10 cellular contexts compared by ENCODE assay signal in the genomic region with DNA sequence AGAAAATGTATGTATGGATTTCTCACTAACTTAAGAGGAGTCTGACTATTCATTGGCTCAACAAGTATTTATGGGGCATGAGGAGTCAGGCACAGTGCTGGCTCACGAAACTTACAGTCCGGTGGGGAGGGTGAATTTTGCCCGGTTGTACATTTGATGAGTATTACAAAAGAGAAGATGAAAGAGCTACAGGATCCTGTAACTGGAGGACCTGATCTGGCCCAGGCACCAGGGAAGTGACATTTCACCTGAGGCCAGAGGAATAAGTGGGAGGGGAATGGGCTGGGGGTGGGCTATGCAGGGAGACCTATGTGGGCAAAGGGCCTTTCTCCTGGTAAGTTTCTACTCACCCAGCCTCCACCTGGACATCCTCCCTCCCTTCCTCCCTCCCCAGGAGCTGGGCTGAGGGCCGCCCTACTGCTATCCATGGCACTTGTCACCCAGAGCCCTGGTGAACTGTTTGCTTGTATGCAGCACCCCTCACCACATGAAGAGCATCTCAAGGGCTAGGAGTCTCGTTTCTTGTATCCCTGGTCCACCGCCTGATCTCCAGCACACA.
DNase-seq lines count a peak whose midpoint lies in the region; ATAC-seq, FAIRE-seq and TF ChIP-seq lines count a peak whose summit lies in the region.
"Had no signal": no experiment of that assay in that cellular context is flagged by ENCODE, and none has a peak within 500 bp of the region (broad histone marks: within the 10 kb centered on the region; RNA-seq: fewer than 3 reads in every experiment).

No MANE protein-coding gene starts in this region.

- no peak overlapping the region for H3K27ac Mint-ChIP-seq in GM23338
- H3K27ac Mint-ChIP-seq in nephron progenitor cell: peak overlapping the region; percentile 13

- no peaks in the 10 kb centered on the region for H3K36me3 ChIP-seq in GM23338 (ENCODE audit: insufficient read depth)
- no peaks in the 10 kb centered on the region for H3K36me3 ChIP-seq in K562 (ENCODE audit: control insufficient read depth, insufficient read depth, low read length)

- H2AFZ ChIP-seq in GM23338 (no peak overlapping the region), K562 (ENCODE audit: low read depth, low read length) (peak overlapping the region; percentile 95)

- intact Hi-C loops in K562 (cut with micrococcal nuclease): no loop called here

- H3K9me2 ChIP-seq in GM23338 (ENCODE audit: insufficient read depth): peaks cover 10% of the 10 kb centered on the region; the same call in 1 of the 2 replicates

- no peak for TF ChIP-seq RAD21 in K562 (CRISPR knock-in tag; conservative IDR thresholded peaks at IDR 0.05 in 1 of 2, IDR thresholded peaks at IDR 0.05 in 1 of 2)

- H3K4me3 Mint-ChIP-seq in GM23338 (peak overlapping the region; percentile 46; the same call in 2 of the 3 replicates), nephron progenitor cell (peak overlapping the region; percentile 44)

- H3K9me3 Mint-ChIP-seq in GM23338: no peaks in the 10 kb centered on the region
- H3K9me3 Mint-ChIP-seq in nephron progenitor cell: no peaks in the 10 kb centered on the region

- 74% methylated on average over 6 of the region's 6 CpGs for WGBS in K562 (ENCODE audit: insufficient coverage, low coverage, missing lambda C conversion rate)

- H3K4me1 Mint-ChIP-seq in GM23338 (peaks cover 24% of the 10 kb centered on the region), nephron progenitor cell (peaks cover 56% of the 10 kb centered on the region)

- H3K4me3 ChIP-seq in AG04450 (ENCODE audit: low read depth, low read length): no peak overlapping the region
- H3K4me3 ChIP-seq in GM23338: no peak overlapping the region
- no peak overlapping the region for H3K4me3 ChIP-seq in K562

- in situ Hi-C loops in K562 (cut with MboI): no loop called here

- FAIRE-seq in K562 (lab: Jason Lieb, UNC): no peak
- FAIRE-seq: urothelium cell line had no signal

- TF ChIP-seq POLR2A in K562 (conservative IDR thresholded peaks at IDR 0.05): no peak

- H3K27ac ChIP-seq in AG04450 (ENCODE audit: low read depth, low read length) (peak overlapping the region; percentile 98), GM23338 (ENCODE audit: low read depth) (no peak overlapping the region), K562 (ENCODE audit: extremely low read depth, low read depth, low read length) (no peak overlapping the region)

- H3K27me3 Mint-ChIP-seq in GM23338 (ENCODE audit: insufficient read depth, low read depth, poor library complexity) (peaks cover 13% of the 10 kb centered on the region), nephron progenitor cell (ENCODE audit: low read depth, poor library complexity) (no peaks in the 10 kb centered on the region)

- TF ChIP-seq CTCF in AG04450 (IDR thresholded peaks at IDR 0.05; ENCODE audit: low read depth, low read length): no peak
- no peak for TF ChIP-seq CTCF in GM23338 (conservative IDR thresholded peaks at IDR 0.05; ENCODE audit: low read depth in 2 of 2)
- TF ChIP-seq CTCF in K562 (IDR thresholded peaks at IDR 0.05 in 2 of 3, conservative IDR thresholded peaks at IDR 0.05 in 1 of 3; ENCODE audit: insufficient read depth in 2 of 3, low read depth in 1 of 3, low read length in 3 of 3): no peak
- no peak for TF ChIP-seq CTCF in nephron progenitor cell (IDR thresholded peaks at IDR 0.05)

- peaks cover 11% of the 10 kb centered on the region for H3K4me1 ChIP-seq in GM23338 (ENCODE audit: insufficient read depth)
- H3K4me1 ChIP-seq in K562 (replicated peaks in 1 of 2; ENCODE audit: control insufficient read depth in 2 of 2, insufficient read depth in 2 of 2, low read length in 2 of 2): peaks cover 14 to 27% of the 10 kb centered on the region in 2 experiments

- CTCF ChIA-PET in AG04450 (lab: Charles Lee) (no interaction called here), K562 (lab: Yijun Ruan, JAX; ENCODE audit: low intra/inter-chr PET ratio) (no interaction called here)

- no peak for DNase-seq in AG04450 (ENCODE audit: low read depth, low spot score)
- peak; percentile 3 for DNase-seq in GM23338 (ENCODE audit: low spot score)
- no peak for DNase-seq in K562 (ENCODE audit: extremely low read depth in 1 of 4, low spot score in 3 of 4)
- no peak for DNase-seq in nephron progenitor cell
- no peak for DNase-seq in stimulated activated CD4-positive, alpha-beta T cell treated with anti-CD3 and anti-CD28 coated beads, Interleukin-4, amount 100 ng/mL, for 4 hours
- no peak for DNase-seq in SKM-1 (lab: John Stamatoyannopoulos, UW; ENCODE audit: unreplicated experiment)
- DNase-seq: NCI-H1436 treated with DMSO at 0.1 percent for 48 hours had no signal

- no peak for ATAC-seq in GM23338
- no peak for ATAC-seq in K562
- no peak for ATAC-seq in GM19395 (IDR thresholded peaks at IDR 0.05; ENCODE audit: unreplicated experiment)
- no peak for ATAC-seq in HG03432 (IDR thresholded peaks at IDR 0.05; ENCODE audit: unreplicated experiment)

- BruUV-seq in K562 (replicated peaks; lab: Mats Ljungman, UMichigan): no TSS peak

- H3K9me3 ChIP-seq in AG04450 (ENCODE audit: control insufficient read depth, insufficient read depth, low read length): no peaks in the 10 kb centered on the region
- no peaks in the 10 kb centered on the region for H3K9me3 ChIP-seq in K562 (replicated peaks; ENCODE audit: control insufficient read depth, insufficient read depth, low read depth, low read length)

- H4K20me1 ChIP-seq in GM23338 (replicated peaks; ENCODE audit: insufficient read depth) (no peaks in the 10 kb centered on the region), K562 (replicated peaks; ENCODE audit: control insufficient read depth, insufficient read depth, low read length) (no peaks in the 10 kb centered on the region)

- POLR2A ChIA-PET in AG04450 (lab: Yijun Ruan, JAX): interaction anchor here (0.6 to 2.3 kb wide), 3 partner anchors 98 to 108 kb away, joined by 3 to 14 read pairs (median 6); a partner anchor contains a TSS
- POLR2A ChIA-PET in K562 (lab: Yijun Ruan, JAX): no interaction called here

- TF ChIP-seq EP300 in K562 (IDR thresholded peaks at IDR 0.05; ENCODE audit: low read length): no peak

- no peaks in the 10 kb centered on the region for H3K9me1 ChIP-seq in K562 (ENCODE audit: control insufficient read depth, insufficient read depth, low read length)

- H3K79me2 ChIP-seq in GM23338 (replicated peaks; ENCODE audit: insufficient read depth) (no peaks in the 10 kb centered on the region), K562 (ENCODE audit: control insufficient read depth, insufficient read depth, low read length) (no peaks in the 10 kb centered on the region)

- H3F3A ChIP-seq in GM23338 (replicated peaks; ENCODE audit: low read depth): 0 out of 2 replicates have a peak, but pooled peaks cover 5% of the 10 kb centered on the region

- H3K4me2 ChIP-seq in GM23338: peak overlapping the region; percentile 81
- no peak overlapping the region for H3K4me2 ChIP-seq in K562 (ENCODE audit: insufficient read depth, low read length)

- no peak overlapping the region for H3K9ac ChIP-seq in K562 (ENCODE audit: insufficient read depth in 1 of 2, low read depth in 2 of 2, low read length in 2 of 2)

- no peaks in the 10 kb centered on the region for H3K27me3 ChIP-seq in AG04450 (ENCODE audit: control insufficient read depth, insufficient read depth, low read length)
- 0 out of 2 replicates have a peak, but pooled peaks cover 3% of the 10 kb centered on the region for H3K27me3 ChIP-seq in GM23338 (ENCODE audit: insufficient read depth)
- no peaks in the 10 kb centered on the region for H3K27me3 ChIP-seq in K562 (ENCODE audit: control insufficient read depth in 2 of 2, insufficient read depth in 2 of 2, low read length in 2 of 2)

- H3K36me3 Mint-ChIP-seq in GM23338 (ENCODE audit: low read depth) (no peaks in the 10 kb centered on the region), nephron progenitor cell (ENCODE audit: low read depth) (no peaks in the 10 kb centered on the region)

TF ChIP-seq in GM23338, 12 proteins besides CTCF, POLR2A, EP300 and RAD21 (continues in another document):
- TF ChIP-seq CREB1 (CRISPR knock-in tag; IDR thresholded peaks at IDR 0.05; ENCODE audit: low read depth): no peak
- TF ChIP-seq, protein P1, sequence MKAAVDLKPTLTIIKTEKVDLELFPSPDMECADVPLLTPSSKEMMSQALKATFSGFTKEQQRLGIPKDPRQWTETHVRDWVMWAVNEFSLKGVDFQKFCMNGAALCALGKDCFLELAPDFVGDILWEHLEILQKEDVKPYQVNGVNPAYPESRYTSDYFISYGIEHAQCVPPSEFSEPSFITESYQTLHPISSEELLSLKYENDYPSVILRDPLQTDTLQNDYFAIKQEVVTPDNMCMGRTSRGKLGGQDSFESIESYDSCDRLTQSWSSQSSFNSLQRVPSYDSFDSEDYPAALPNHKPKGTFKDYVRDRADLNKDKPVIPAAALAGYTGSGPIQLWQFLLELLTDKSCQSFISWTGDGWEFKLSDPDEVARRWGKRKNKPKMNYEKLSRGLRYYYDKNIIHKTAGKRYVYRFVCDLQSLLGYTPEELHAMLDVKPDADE (IDR thresholded peaks at IDR 0.05): no peak

TF ChIP-seq in K562, 482 proteins besides CTCF, POLR2A, EP300 and RAD21:
- TF ChIP-seq SRF (CRISPR knock-in tag; IDR thresholded peaks at IDR 0.05) (no peak), RHOXF2B (CRISPR knock-in tag; conservative IDR thresholded peaks at IDR 0.05) (no peak)
